Comparison of ENCODE assay signal across 13 cellular contexts in the genomic region with DNA sequence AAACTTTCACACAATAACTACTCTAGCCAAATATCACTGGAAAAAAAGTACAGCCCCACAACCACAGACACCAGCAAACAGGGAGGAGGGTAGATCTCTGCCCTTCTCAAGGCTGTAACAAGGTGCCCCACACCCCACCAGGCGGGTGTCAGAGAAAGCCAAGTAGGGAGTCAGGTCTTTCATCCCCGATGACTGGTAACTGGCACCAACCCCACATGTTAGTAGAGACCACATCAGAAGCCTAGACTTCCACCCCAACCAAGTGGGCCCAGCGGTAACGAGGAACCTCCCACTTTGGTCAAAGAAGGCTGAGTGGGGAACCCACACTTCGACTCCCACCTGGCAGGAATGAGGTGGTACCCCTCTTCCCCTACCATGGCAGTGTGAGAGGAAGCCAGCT. TPM values are rescaled to one million over a fixed set of nuclear protein-coding genes. Genes with fewer than 3 reads are reported as not detected.
DNase-seq lines count a peak whose midpoint lies in the region; ATAC-seq and TF ChIP-seq lines count a peak whose summit lies in the region.
"Had no signal": no experiment of that assay in that cellular context is flagged by ENCODE, and none has a peak within 500 bp of the region (broad histone marks: within the 10 kb centered on the region; RNA-seq: fewer than 3 reads in every experiment).

No MANE protein-coding gene starts in this region.

- H3K4me1 Mint-ChIP-seq in activated T-helper 17 cell treated with anti-CD3 and anti-CD28 coated beads, Interleukin-2, amount 50 U/mL, for 72 hours: peaks cover 8% of the 10 kb centered on the region
- H3K4me1 Mint-ChIP-seq in neural crest cell: no peaks in the 10 kb centered on the region

- no peak for TF ChIP-seq CTCF in neural crest cell (conservative IDR thresholded peaks at IDR 0.05)

- peak in 4 of 6 experiments; percentile 4 to 33 (median 14) for DNase-seq in stimulated activated naive CD4-positive, alpha-beta T cell (lab: John Stamatoyannopoulos, UW)
- DNase-seq in stimulated activated naive CD4-positive, alpha-beta T cell treated with Interleukin-2 at 50 U/mL for 16 hours (lab: John Stamatoyannopoulos, UW): no peak
- DNase-seq in neural crest cell (ENCODE audit: low read depth, low spot score): no peak
- no peak for DNase-seq in NCI-H1092 (lab: John Stamatoyannopoulos, UW)
- DNase-seq in NCI-H128 (lab: John Stamatoyannopoulos, UW; ENCODE audit: unreplicated experiment): no peak
- DNase-seq: amniotic stem cell, EL, upper lobe of right lung had no signal

- no peaks in the 10 kb centered on the region for H3K9me3 ChIP-seq in thymus (ENCODE audit: control insufficient read depth)
- H3K9me3 ChIP-seq: upper lobe of right lung had no signal

- ATAC-seq in activated T-helper 17 cell treated with anti-CD3 and anti-CD28 coated beads, Interleukin-2, amount 50 U/mL, for 72 hours (replicated peaks): peak; percentile 34
- ATAC-seq in GM19023 (IDR thresholded peaks at IDR 0.05; ENCODE audit: unreplicated experiment): no peak
- ATAC-seq: HCT116, left lobe of liver, upper lobe of right lung had no signal

- no peak overlapping the region for H3K4me3 Mint-ChIP-seq in activated T-helper 17 cell treated with anti-CD3 and anti-CD28 coated beads, Interleukin-2, amount 50 U/mL, for 72 hours
- no peak overlapping the region for H3K4me3 Mint-ChIP-seq in neural crest cell

- peak overlapping the region; percentile 66 for H3K27ac ChIP-seq in thymus (ENCODE audit: low read depth)
- H3K27ac ChIP-seq: upper lobe of right lung had no signal

- H3K36me3 ChIP-seq in thymus (ENCODE audit: control insufficient read depth, insufficient read depth): peaks cover 9% of the 10 kb centered on the region
- H3K36me3 ChIP-seq: upper lobe of right lung had no signal

- no peak overlapping the region for H3K27ac Mint-ChIP-seq in activated T-helper 17 cell treated with anti-CD3 and anti-CD28 coated beads, Interleukin-2, amount 50 U/mL, for 72 hours
- peak overlapping the region; percentile 52 for H3K27ac Mint-ChIP-seq in neural crest cell (ENCODE audit: unreplicated experiment)

- H3K9me3 Mint-ChIP-seq in activated T-helper 17 cell treated with anti-CD3 and anti-CD28 coated beads, Interleukin-2, amount 50 U/mL, for 72 hours: no peaks in the 10 kb centered on the region
- no peaks in the 10 kb centered on the region for H3K9me3 Mint-ChIP-seq in neural crest cell

- peaks cover 73% of the 10 kb centered on the region for H3K36me3 Mint-ChIP-seq in activated T-helper 17 cell treated with anti-CD3 and anti-CD28 coated beads, Interleukin-2, amount 50 U/mL, for 72 hours (ENCODE audit: low read depth)
- peaks cover 13% of the 10 kb centered on the region for H3K36me3 Mint-ChIP-seq in neural crest cell (ENCODE audit: low read depth)

- H3K27me3 ChIP-seq in thymus (ENCODE audit: control insufficient read depth, insufficient read depth): no peaks in the 10 kb centered on the region
- H3K27me3 ChIP-seq: upper lobe of right lung had no signal

- peak overlapping the region; percentile 11 for H3K4me3 ChIP-seq in thymus (ENCODE audit: low read length)
- H3K4me3 ChIP-seq: upper lobe of right lung had no signal

- H3K27me3 Mint-ChIP-seq in activated T-helper 17 cell treated with anti-CD3 and anti-CD28 coated beads, Interleukin-2, amount 50 U/mL, for 72 hours: no peaks in the 10 kb centered on the region
- H3K27me3 Mint-ChIP-seq in neural crest cell (ENCODE audit: low read depth): no peaks in the 10 kb centered on the region

- 5% methylated on average over 5 of the region's 5 CpGs for WGBS in thymus

- H3K4me1 ChIP-seq in thymus (ENCODE audit: control insufficient read depth, insufficient read depth, low read length): peaks cover 14% of the 10 kb centered on the region
- H3K4me1 ChIP-seq: upper lobe of right lung had no signal

RNA-seq across cellular contexts. Expression of gene RUFY2, which starts 16.4 kb away (rescaled TPM):
- 10 to 100 TPM in 1 of 2 donors, 1 to 10 TPM in 1; 9.6 to 12.3 TPM for total RNA-seq in activated T-helper 17 cell treated with anti-CD3 and anti-CD28 coated beads, Interleukin-2, amount 50 U/mL, for 72 hours
- total RNA-seq in neural crest cell: 22.4 and 26.6 TPM in 2 replicates
- 12.2 TPM for polyA plus RNA-seq in thymus

RNA-seq across cellular contexts. Expression of gene DNA2, which starts 48.3 kb away (rescaled TPM):
- total RNA-seq in activated T-helper 17 cell treated with anti-CD3 and anti-CD28 coated beads, Interleukin-2, amount 50 U/mL, for 72 hours: 10 to 100 TPM; 35.0 to 39.8 TPM
- total RNA-seq in neural crest cell: 44.6 and 52.6 TPM in 2 replicates
- polyA plus RNA-seq in thymus: 3.5 TPM

Comparison
In these comparisons a context has a peak if more than half of its experiments do, and no peak if none do; other contexts are left out.
1. DNase-seq: peak in stimulated activated naive CD4-positive, alpha-beta T cell (4 of 6); none in stimulated activated naive CD4-positive, alpha-beta T cell treated with Interleukin-2 at 50 U/mL for 16 hours (single experiment), neural crest cell (single experiment), NCI-H1092 (single experiment) and NCI-H128 (single experiment).